In genomic region chr15:50354838-50355611, GRCh38 we compare ENCODE assay signal across 8 cellular contexts. TPM values are rescaled to one million over a fixed set of nuclear protein-coding genes. Genes with fewer than 3 reads are reported as not detected.
DNase-seq lines count a peak whose midpoint lies in the region; ATAC-seq, FAIRE-seq and TF ChIP-seq lines count a peak whose summit lies in the region.

GABPB1 (minus strand) TSS chr15:50355198; CDS start chr15:50309798, 45,400 bp downstream.

- WGBS in A549 (ENCODE audit: missing lambda C conversion rate): 1% methylated on average over 69 of the region's 69 CpGs

- H3K27ac ChIP-seq in A549: peak within 1 kb of the TSS; percentile 96 to 98

- POLR2A ChIA-PET in A549 (lab: Yijun Ruan, JAX): interaction anchor here (0.7 to 3.5 kb wide), 23 partner anchors 8 to 1185 kb away, joined by 3 to 36 read pairs (median 5); partner anchors contain the start of genes AP4E1, GALK2, TRPM7 and USP8

- TF ChIP-seq CTCF in A549 (IDR thresholded peaks at IDR 0.05): no peak

- H3K9me3 ChIP-seq in A549: no peaks in the 10 kb centered on the region

- TF ChIP-seq RAD21 in A549 (conservative IDR thresholded peaks at IDR 0.05 in 1 of 2, IDR thresholded peaks at IDR 0.05 in 1 of 2): no peak

- H3K4me2 ChIP-seq in A549: peak within 1 kb of the TSS; percentile 85

- no peak for TF ChIP-seq EP300 in A549 (IDR thresholded peaks at IDR 0.05)

- DNase-seq in A549 (ENCODE audit: low read depth in 1 of 2, low spot score in 1 of 2): peak; percentile 83 to 98
- peak; percentile 89 for DNase-seq in NCI-H226
- peak; percentile 78 for DNase-seq in activated CD4-positive, CD25-positive, alpha-beta regulatory T cell treated with anti-CD3 and anti-CD28 coated beads, Interleukin-2, amount 50 U/mL, for 16 hours (ENCODE audit: low read depth, low spot score)
- DNase-seq in central memory CD4-positive, alpha-beta T cell: peak; percentile 90
- peak; percentile 96 for DNase-seq in iris pigment epithelial cell (ENCODE audit: low read depth)
- DNase-seq in stimulated activated CD4-positive, alpha-beta T cell treated with anti-CD3 and anti-CD28 coated beads, Interleukin-12 subunit alpha, Interleukin-12 subunit beta, amount 100 ng/mL, for 24 hours (ENCODE audit: low read depth in 2 of 2): peak; percentile 78 to 79

- no peak for FAIRE-seq in A549 (lab: Jason Lieb, UNC)

- CTCF ChIA-PET in A549 (lab: Yijun Ruan, JAX): interaction anchor here (0.7 to 1.0 kb wide), 2 partner anchors 15 to 530 kb away, joined by 3 to 4 read pairs; no protein-coding TSS in a partner anchor

- H3K4me1 ChIP-seq in A549: peaks cover 27% of the 10 kb centered on the region

- peak within 1 kb of the TSS; percentile 91 for H3K4me3 ChIP-seq in A549

- ATAC-seq in A549: peak; percentile 75 to 86
- ATAC-seq in GM18870 (IDR thresholded peaks at IDR 0.05; ENCODE audit: unreplicated experiment): peak; percentile 35
- peak; percentile 35 for ATAC-seq in HG03139 (IDR thresholded peaks at IDR 0.05; ENCODE audit: unreplicated experiment)

- peak; percentile 97 for TF ChIP-seq POLR2A in A549 (IDR thresholded peaks at IDR 0.05; ENCODE audit: low read length)

TF ChIP-seq in A549, 52 proteins besides CTCF, POLR2A, EP300 and RAD21 (continues in another document):
- TF ChIP-seq HOXB5 (CRISPR knock-in tag; IDR thresholded peaks at IDR 0.05) (peak; percentile 87), CHD2 (IDR thresholded peaks at IDR 0.05; ENCODE audit: low read length, partially characterized antibody) (peak; percentile 72), JUN (IDR thresholded peaks at IDR 0.05) (peak; percentile 89 to 99; a peak in 4 of 5 replicates), BCL3 (IDR thresholded peaks at IDR 0.05) (peak; percentile 91), ATOH8 (CRISPR knock-in tag; IDR thresholded peaks at IDR 0.05; ENCODE audit: low read depth) (peak; percentile 82), ZC3H11A (IDR thresholded peaks at IDR 0.05) (no peak), CBX8 (IDR thresholded peaks at IDR 0.05) (no peak), NFE2L2 (conservative IDR thresholded peaks at IDR 0.05; ENCODE audit: low read length) (no peak), ZSCAN20 (CRISPR knock-in tag; IDR thresholded peaks at IDR 0.05) (no peak), PHF8 (IDR thresholded peaks at IDR 0.05; ENCODE audit: borderline replicate concordance, low read depth) (peak; percentile 90), MYC (IDR thresholded peaks at IDR 0.05; ENCODE audit: borderline replicate concordance, low read length) (peak; percentile 100), ZFP36 (IDR thresholded peaks at IDR 0.05; ENCODE audit: borderline replicate concordance, partially characterized antibody) (no peak), NPAS2 (CRISPR knock-in tag; IDR thresholded peaks at IDR 0.05; ENCODE audit: borderline replicate concordance) (no peak), ELK1 (IDR thresholded peaks at IDR 0.05; ENCODE audit: low read depth, low read length) (no peak), MAFK (IDR thresholded peaks at IDR 0.05; ENCODE audit: partially characterized antibody) (no peak), POLR2AphosphoS2 (conservative IDR thresholded peaks at IDR 0.05; ENCODE audit: low read length) (no peak), MAZ (IDR thresholded peaks at IDR 0.05; ENCODE audit: borderline replicate concordance, low read depth, low read length) (no peak; the same call in 1 of the 2 replicates), REST (IDR thresholded peaks at IDR 0.05) (peak; percentile 28; the same call in 1 of the 2 replicates), RFX5 (IDR thresholded peaks at IDR 0.05) (peak; percentile 69), CBX2 (IDR thresholded peaks at IDR 0.05; ENCODE audit: borderline replicate concordance, low read depth) (no peak), FOSB (CRISPR knock-in tag; IDR thresholded peaks at IDR 0.05) (0 out of 2 replicates have a peak, but pooled peaks have one; percentile 24), CEBPB (IDR thresholded peaks at IDR 0.05) (0 out of 4 replicates have a peak, but pooled peaks of 1 of the 2 experiments have one; percentile 13), BHLHE40 (IDR thresholded peaks at IDR 0.05; ENCODE audit: low read depth, low read length) (no peak), EHF (CRISPR knock-in tag; IDR thresholded peaks at IDR 0.05) (peak; percentile 45; the same call in 1 of the 2 replicates), SREBF2 (IDR thresholded peaks at IDR 0.05) (no peak), EHMT2 (IDR thresholded peaks at IDR 0.05; ENCODE audit: low read depth) (no peak), PBX3 (IDR thresholded peaks at IDR 0.05) (peak; percentile 94)

RNA-seq across cellular contexts. Expression of gene GABPB1, which starts in this region (rescaled TPM):
- polyA plus RNA-seq in A549 (2011; rRNA removed) (53.9 and 55.1 TPM in 2 replicates), A549 (2017; fragmentation: RNase III; extraction: RNeasy Plus Mini Kit Qiagen cat#74134 plus additional on column Dnase treatment) (23.0 to 28.9 TPM (median 23.7 TPM) in 3 replicates)
- polyA plus RNA-seq in A549 (2012; cell fraction: cytosol; rRNA removed): 24.9 and 25.7 TPM in 2 replicates
- polyA plus RNA-seq in A549 (2012; cell fraction: nucleus; rRNA removed): 17.0 and 21.7 TPM in 2 replicates
- polyA minus RNA-seq in A549 (2011; rRNA and poly(A)+ RNA removed): 37.1 and 48.1 TPM in 2 replicates

Comparison
In these comparisons a context has a peak if more than half of its experiments do, and no peak if none do; other contexts are left out.
1. Peak in every context shown above with its lines: DNase-seq, ATAC-seq, H3K4me3 ChIP-seq and H3K27ac ChIP-seq.